In the genomic region with DNA sequence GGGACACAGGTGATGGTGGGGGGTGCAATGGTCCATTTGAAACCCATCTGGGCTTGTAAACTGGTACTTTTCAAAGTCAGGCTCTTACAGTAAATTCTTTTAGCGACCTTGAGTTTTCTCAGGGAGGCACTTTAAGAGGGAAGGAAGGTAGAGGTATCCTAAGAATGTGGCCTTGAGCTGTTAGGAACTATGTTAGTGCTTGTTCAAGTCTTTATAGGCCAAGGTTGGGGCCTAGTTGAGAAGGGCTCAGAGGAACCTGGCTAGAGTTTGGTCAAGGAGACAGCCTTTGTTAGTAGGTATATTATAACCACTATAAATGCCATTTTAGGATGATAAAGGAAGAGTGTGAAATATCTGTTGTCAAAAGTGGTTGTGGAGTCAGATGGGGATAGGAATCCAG, we compare ENCODE assay signal across 8 cellular contexts. TPM values are rescaled to one million over a fixed set of nuclear protein-coding genes. Genes with fewer than 3 reads are reported as not detected.
"Had no signal": no experiment of that assay in that cellular context is flagged by ENCODE, and none has a peak within 500 bp of the region (broad histone marks: within the 10 kb centered on the region; RNA-seq: fewer than 3 reads in every experiment).

No MANE protein-coding gene starts in this region.

- H3K27ac ChIP-seq: HL-60 had no signal

- H3K36me3 Mint-ChIP-seq: IgD-negative memory B cell had no signal

- H3K4me3 Mint-ChIP-seq: IgD-negative memory B cell had no signal

- DNase-seq: IMR-90, KBM-7, KG1 had no signal

- ATAC-seq: HepG2, K562 had no signal

- H3K4me3 ChIP-seq: K562 had no signal

- H3K4me1 Mint-ChIP-seq: IgD-negative memory B cell had no signal

RNA-seq across cellular contexts. Expression of a gene that starts 9.2 kb away (rescaled TPM):
- total RNA-seq: HepG2, HT-29, IMR-90, K562 had no signal
- polyA plus RNA-seq: HepG2, IgD-negative memory B cell, K562 had no signal
